Comparison of ENCODE assay signal across 1 cellular context in genomic region chr16:57191056-57191536, GRCh38.
TF ChIP-seq lines count a peak whose summit lies in the region.

No MANE protein-coding gene starts in this region.

TF ChIP-seq in SK-N-SH, 30 proteins besides CTCF, POLR2A, EP300 and RAD21 (continued from another document):
- no peak for TF ChIP-seq REST (IDR thresholded peaks at IDR 0.05; ENCODE audit: low read depth, low read length)
- TF ChIP-seq RCOR1 (IDR thresholded peaks at IDR 0.05; ENCODE audit: low read length), result no peak
- TF ChIP-seq SMC3 (IDR thresholded peaks at IDR 0.05; ENCODE audit: low read depth, low read length), result no peak
- no peak for TF ChIP-seq GATA2 (CRISPR knock-in tag; IDR thresholded peaks at IDR 0.05)
- TF ChIP-seq JUND (IDR thresholded peaks at IDR 0.05), result no peak
- TF ChIP-seq TAF1 (IDR thresholded peaks at IDR 0.05; ENCODE audit: borderline replicate concordance, low read depth, low read length), result no peak
- no peak for TF ChIP-seq NFIC (IDR thresholded peaks at IDR 0.05; ENCODE audit: borderline replicate concordance)
- TF ChIP-seq MEF2A (IDR thresholded peaks at IDR 0.05; ENCODE audit: borderline replicate concordance, low read depth), result no peak
- no peak for TF ChIP-seq FOXJ3 (CRISPR knock-in tag; IDR thresholded peaks at IDR 0.05)
- no peak for TF ChIP-seq FOXM1 (IDR thresholded peaks at IDR 0.05; ENCODE audit: low read depth)
- no peak for TF ChIP-seq YY1 (IDR thresholded peaks at IDR 0.05; ENCODE audit: low read depth)
- TF ChIP-seq RFX5 (IDR thresholded peaks at IDR 0.05; ENCODE audit: low read length), result no peak
